10 cellular contexts compared by ENCODE assay signal in genomic region chr17:40614431-40615294, GRCh38. TPM values are rescaled to one million over a fixed set of nuclear protein-coding genes. Genes with fewer than 3 reads are reported as not detected.
DNase-seq lines count a peak whose midpoint lies in the region; ATAC-seq, FAIRE-seq and TF ChIP-seq lines count a peak whose summit lies in the region.
"Had no signal": no experiment of that assay in that cellular context is flagged by ENCODE, and none has a peak within 500 bp of the region (broad histone marks: within the 10 kb centered on the region; RNA-seq: fewer than 3 reads in every experiment).

No MANE protein-coding gene starts in this region.

- POLR2A ChIA-PET in GM12878 (lab: Charles Lee): interaction anchor here (0.7 to 7.9 kb wide), 23 partner anchors 10 to 305 kb away, joined by 3 to 117 read pairs (median 11); partner anchors contain the start of genes CCR7 and RARA

- no peaks in the 10 kb centered on the region; the same call in 1 of the 2 replicates for H3F3A ChIP-seq in DOHH2 (ENCODE audit: control insufficient read depth, insufficient read depth)

- H3K27me3 ChIP-seq in DOHH2 (ENCODE audit: control insufficient read depth, low read length) (peaks cover 14% of the 10 kb centered on the region), GM12878 (replicated peaks in 1 of 2; ENCODE audit: control insufficient read depth in 2 of 2, insufficient read depth in 2 of 2, low read length in 1 of 2) (no peaks in the 10 kb centered on the region), left lung (no peaks in the 10 kb centered on the region)

- H3K9me2 ChIP-seq in DOHH2 (replicated peaks; ENCODE audit: control insufficient read depth, low read length): no peaks in the 10 kb centered on the region

- TF ChIP-seq EP300 in GM12878 (IDR thresholded peaks at IDR 0.05; ENCODE audit: borderline replicate concordance in 1 of 2, control insufficient read depth in 1 of 2, low read depth in 2 of 2, low read length in 2 of 2): no peak

- H3K27ac ChIP-seq in DOHH2 (ENCODE audit: low read depth, low read length) (peak overlapping the region; percentile 33; the same call in 1 of the 2 replicates), GM12878 (ENCODE audit: control insufficient read depth, insufficient read depth) (peak overlapping the region; percentile 29), left lung (no peak overlapping the region)

- H3K9ac ChIP-seq in GM12878 (ENCODE audit: control insufficient read depth, insufficient read depth, low read length): no peak overlapping the region; the same call in 1 of the 2 replicates

- H3K4me3 ChIP-seq in DOHH2 (ENCODE audit: low read length) (peak overlapping the region; percentile 11; the same call in 1 of the 2 replicates), GM12878 (0 out of 2 replicates have a peak overlapping the region, but pooled peaks have one; percentile 7), left lung (no peak overlapping the region)
- H3K4me3 ChIP-seq: HAP-1 had no signal

- intact Hi-C loops in GM12878 (cut with micrococcal nuclease; ENCODE audit: unreplicated experiment) (loop anchor here (1.0 to 5.0 kb wide), 7 partner anchors 11 to 1053 kb away; no protein-coding TSS in a partner anchor), left lung (cut with DNase I) (loop anchor here in 1 of 2 donors (5.0 kb wide), 1 partner anchor 178 kb away; no protein-coding TSS in a partner anchor)

- H3K4me2 ChIP-seq in DOHH2 (ENCODE audit: low read length): peak overlapping the region; percentile 51
- peak overlapping the region; percentile 11 for H3K4me2 ChIP-seq in GM12878 (ENCODE audit: control insufficient read depth, insufficient read depth)

- no peak overlapping the region for H2AFZ ChIP-seq in GM12878 (ENCODE audit: control insufficient read depth, low read depth, low read length)

- FAIRE-seq in GM19239 (lab: Jason Lieb, UNC) (peak; percentile 94), GM12878 (lab: Jason Lieb, UNC) (peak; percentile 93)
- FAIRE-seq: RCC 7860 had no signal

- WGBS in GM12878 (ENCODE audit: insufficient coverage, insufficient replicate concordance, low lambda C conversion rate, missing lambda C conversion rate): 44% methylated on average over 17 of the region's 18 CpGs

- no peaks in the 10 kb centered on the region for H4K20me1 ChIP-seq in DOHH2 (ENCODE audit: control insufficient read depth, insufficient read depth, low read depth, low read length)
- no peaks in the 10 kb centered on the region for H4K20me1 ChIP-seq in GM12878 (ENCODE audit: control insufficient read depth, insufficient read depth)

- ATAC-seq in HG03060 (IDR thresholded peaks at IDR 0.05; ENCODE audit: low read depth, unreplicated experiment): peak; percentile 31
- peak; percentile 67 for ATAC-seq in GM12878
- no peak for ATAC-seq in left lung

- no peak for TF ChIP-seq CTCF in DOHH2 (IDR thresholded peaks at IDR 0.05; ENCODE audit: low read depth, low read length, poor library complexity, severe bottlenecking)
- TF ChIP-seq CTCF in GM12878 (IDR thresholded peaks at IDR 0.05 in 2 of 3, conservative IDR thresholded peaks at IDR 0.05 in 1 of 3; ENCODE audit: control insufficient read depth in 2 of 3, extremely low read depth in 1 of 3, insufficient read depth in 1 of 3, low read depth in 3 of 3, low read length in 3 of 3): no peak
- no peak for TF ChIP-seq CTCF in left lung (IDR thresholded peaks at IDR 0.05)

- BruUV-seq in GM12878 (replicated peaks; lab: Mats Ljungman, UMichigan): TSS peak; percentile 94

- DNase-seq in GM19239 (ENCODE audit: insufficient read length, low spot score) (no peak), GM12878 (ENCODE audit: low read depth, low spot score) (no peak), cerebellar cortex (ENCODE audit: low spot score) (no peak), left lung (no peak)
- DNase-seq in stimulated activated CD4-positive, alpha-beta T cell treated with anti-CD3 and anti-CD28 coated beads, Interleukin-4, amount 100 ng/mL, for 1 hour: no peak
- no peak for DNase-seq in stimulated activated CD4-positive, alpha-beta T cell treated with anti-CD3 and anti-CD28 coated beads, Interleukin-4, amount 100 ng/mL, for 24 hours

- TF ChIP-seq POLR2A in GM12878 (IDR thresholded peaks at IDR 0.05; ENCODE audit: low read depth, low read length): 0 out of 2 replicates have a peak, but pooled peaks have one; percentile 31

- in situ Hi-C loops in GM12878 (cut with MboI): loop anchor here (5.0 to 10.0 kb wide), 2 partner anchors 188 to 1050 kb away; no protein-coding TSS in a partner anchor

- TF ChIP-seq RAD21 in GM12878 (IDR thresholded peaks at IDR 0.05; ENCODE audit: insufficient read depth, low read depth, low read length): no peak

- H3K79me2 ChIP-seq in DOHH2 (ENCODE audit: control insufficient read depth, low read length): no peaks in the 10 kb centered on the region
- no peaks in the 10 kb centered on the region for H3K79me2 ChIP-seq in GM12878 (ENCODE audit: control insufficient read depth, insufficient read depth, low read length)

- H3K9me3 ChIP-seq in DOHH2 (ENCODE audit: control insufficient read depth, insufficient read depth, low read length) (no peaks in the 10 kb centered on the region), GM12878 (replicated peaks; ENCODE audit: control insufficient read depth, insufficient read depth, low read length) (no peaks in the 10 kb centered on the region), left lung (no peaks in the 10 kb centered on the region)
- H3K9me3 ChIP-seq: HAP-1 had no signal

- CTCF ChIA-PET in GM12878 (lab: Yijun Ruan, JAX): interaction anchor here (0.6 to 11.9 kb wide), 53 partner anchors 10 to 1401 kb away, joined by 3 to 193 read pairs (median 7); partner anchors contain the start of genes IGFBP4 and TOP2A

- H3K36me3 ChIP-seq in DOHH2 (ENCODE audit: control insufficient read depth, low read length): no peaks in the 10 kb centered on the region
- H3K36me3 ChIP-seq in GM12878 (ENCODE audit: control insufficient read depth in 2 of 2, insufficient read depth in 2 of 2, low read length in 1 of 2): no peaks in the 10 kb centered on the region
- H3K36me3 ChIP-seq in left lung: no peaks in the 10 kb centered on the region
- H3K36me3 ChIP-seq: HAP-1 had no signal

- SMC1A ChIA-PET in GM12878 (lab: Charles Lee; ENCODE audit: uncharacterized antibody, unreplicated experiment): interaction anchor here (0.7 to 8.9 kb wide), 32 partner anchors 10 to 1053 kb away, joined by 3 to 175 read pairs (median 5); partner anchors contain the start of genes CCR7 and IGFBP4

- RAD21 ChIA-PET in GM12878 (lab: Charles Lee; ENCODE audit: unreplicated experiment): interaction anchor here (0.8 to 7.9 kb wide), 46 partner anchors 10 to 1053 kb away, joined by 3 to 229 read pairs (median 8); partner anchors contain the start of genes CCR7, RARA and TOP2A

- peaks cover 23% of the 10 kb centered on the region for H3K4me1 ChIP-seq in DOHH2 (ENCODE audit: control insufficient read depth, low read length)
- peaks cover 30% of the 10 kb centered on the region for H3K4me1 ChIP-seq in GM12878 (ENCODE audit: control insufficient read depth, insufficient read depth, low read length)
- H3K4me1 ChIP-seq in left lung: peaks cover 0 to 19% of the 10 kb centered on the region in 2 donors
- H3K4me1 ChIP-seq: HAP-1 had no signal

RNA-seq across cellular contexts. Expression of gene SMARCE1, which starts 33.0 kb away (rescaled TPM):
- total RNA-seq in GM12878 (2013; cell fraction: nucleolus; rRNA removed): 209 and 233 TPM in 2 replicates
- total RNA-seq in GM12878 (2014; rRNA removed) (91.5 and 109 TPM in 2 replicates), GM12878 (2014; rRNA removed; fragmentation: Illumina TruSeq; extraction: Trizol) (137 and 141 TPM in 2 replicates), GM12878 (2021) (114 and 123 TPM in 2 replicates), left lung (10 to 100 TPM; 83.9 to 87.6 TPM)
- polyA plus RNA-seq in GM12878 (2011; ENCODE audit: low read depth): 58.9 TPM
- polyA plus RNA-seq in GM12878 (2011; rRNA removed) (87.9 and 109 TPM in 2 replicates), GM12878 (2014; fragmentation: Illumina TruSeq; extraction: Trizol) (171 and 201 TPM in 2 replicates), GM12878 (2014; fragmentation: Nextera tagmentation; extraction: Ambion mirVana) (100 to 1,000 TPM; 124 to 145 TPM), GM12878 (2014; rRNA removed) (92.9 and 95.7 TPM in 2 replicates), GM12878 (2016; fragmentation: Nextera tagmentation; extraction: Ambion mirVana) (100 to 1,000 TPM; 184 to 191 TPM)
- 35.1 and 38.7 TPM in 2 replicates for polyA plus RNA-seq in GM12878 (2011; cell fraction: cytosol; rRNA removed)
- polyA plus RNA-seq in GM12878 (2011; cell fraction: nucleus; rRNA removed): 55.5 and 60.3 TPM in 2 replicates
- 72.6 and 83.4 TPM in 2 replicates for polyA plus RNA-seq in GM12878 (2012)
- polyA minus RNA-seq in GM12878 (2011; rRNA and poly(A)+ RNA removed): 44.1 and 64.2 TPM in 2 replicates
- polyA minus RNA-seq in GM12878 (2011; cell fraction: cytosol; rRNA and poly(A)+ RNA removed): 21.4 and 21.6 TPM in 2 replicates
- 84.5 and 113 TPM in 2 replicates for polyA minus RNA-seq in GM12878 (2011; cell fraction: nucleus; rRNA and poly(A)+ RNA removed)

RNA-seq across cellular contexts. Expression of gene CCR7, which starts 49.4 kb away (rescaled TPM):
- total RNA-seq in GM12878 (2013; cell fraction: nucleolus; rRNA removed): 1,072 and 1,160 TPM in 2 replicates
- total RNA-seq in GM12878 (2014; rRNA removed) (235 and 242 TPM in 2 replicates), GM12878 (2014; rRNA removed; fragmentation: Illumina TruSeq; extraction: Trizol) (131 and 136 TPM in 2 replicates), GM12878 (2021) (192 and 209 TPM in 2 replicates), left lung (1 to 10 TPM in 1 of 2 donors, under 1 TPM in 1; 0.35 to 1.6 TPM)
- 96.4 TPM for polyA plus RNA-seq in GM12878 (2011; ENCODE audit: low read depth)
- polyA plus RNA-seq in GM12878 (2011; rRNA removed) (696 and 1,171 TPM in 2 replicates), GM12878 (2014; fragmentation: Illumina TruSeq; extraction: Trizol) (171 and 245 TPM in 2 replicates), GM12878 (2014; fragmentation: Nextera tagmentation; extraction: Ambion mirVana) (100 to 1,000 TPM; 235 to 294 TPM), GM12878 (2014; rRNA removed) (258 and 274 TPM in 2 replicates), GM12878 (2016; fragmentation: Nextera tagmentation; extraction: Ambion mirVana) (100 to 1,000 TPM; 571 to 606 TPM)
- polyA plus RNA-seq in GM12878 (2011; cell fraction: cytosol; rRNA removed): 1,486 and 1,699 TPM in 2 replicates
- 1,140 and 1,750 TPM in 2 replicates for polyA plus RNA-seq in GM12878 (2011; cell fraction: nucleus; rRNA removed)
- polyA plus RNA-seq in GM12878 (2012): 149 and 215 TPM in 2 replicates
- polyA minus RNA-seq in GM12878 (2011; rRNA and poly(A)+ RNA removed): 2,298 and 2,348 TPM in 2 replicates
- 332 and 352 TPM in 2 replicates for polyA minus RNA-seq in GM12878 (2011; cell fraction: cytosol; rRNA and poly(A)+ RNA removed)
- polyA minus RNA-seq in GM12878 (2011; cell fraction: nucleus; rRNA and poly(A)+ RNA removed): 378 and 542 TPM in 2 replicates

RNA-seq across cellular contexts. Expression of gene KRT222, which starts 50.3 kb away (rescaled TPM):
- 0.39 TPM in 1 of 2 replicates, not detected in the other for total RNA-seq in GM12878 (2013; cell fraction: nucleolus; rRNA removed)
- total RNA-seq in GM12878 (2014; rRNA removed) (0.51 and 0.60 TPM in 2 replicates), GM12878 (2014; rRNA removed; fragmentation: Illumina TruSeq; extraction: Trizol) (0.37 and 0.54 TPM in 2 replicates), GM12878 (2021) (0.08 and 0.21 TPM in 2 replicates), left lung (under 1 TPM in 1 of 2 donors, not detected in 1; 0.55 TPM)
- polyA plus RNA-seq in GM12878 (2011; ENCODE audit: low read depth): not detected
- polyA plus RNA-seq in GM12878 (2011; rRNA removed) (6.4 and 10.6 TPM in 2 replicates), GM12878 (2014; fragmentation: Illumina TruSeq; extraction: Trizol) (0.44 and 1.1 TPM in 2 replicates), GM12878 (2014; fragmentation: Nextera tagmentation; extraction: Ambion mirVana) (under 1 TPM; 0.74 to 0.95 TPM), GM12878 (2014; rRNA removed) (0.20 and 0.32 TPM in 2 replicates), GM12878 (2016; fragmentation: Nextera tagmentation; extraction: Ambion mirVana) (under 1 TPM in 1 of 2 experiments, not detected in 1; 0.31 TPM)
- polyA plus RNA-seq in GM12878 (2011; cell fraction: cytosol; rRNA removed): 1.6 and 2.3 TPM in 2 replicates
- polyA plus RNA-seq in GM12878 (2011; cell fraction: nucleus; rRNA removed): 1.9 and 2.4 TPM in 2 replicates
- polyA plus RNA-seq in GM12878 (2012): not detected in 2 replicates
- 0.93 and 0.95 TPM in 2 replicates for polyA minus RNA-seq in GM12878 (2011; rRNA and poly(A)+ RNA removed)
- 0.94 and 1.1 TPM in 2 replicates for polyA minus RNA-seq in GM12878 (2011; cell fraction: cytosol; rRNA and poly(A)+ RNA removed)
- polyA minus RNA-seq in GM12878 (2011; cell fraction: nucleus; rRNA and poly(A)+ RNA removed): 2.3 and 2.9 TPM in 2 replicates

Comparison
In these comparisons a context has a peak if more than half of its experiments do, and no peak if none do; other contexts are left out.
1. H3K27ac ChIP-seq: peak in DOHH2 (single experiment) and GM12878 (single experiment); none in left lung (0 of 2).
2. H3K4me3 ChIP-seq: peak in DOHH2 (single experiment) and GM12878 (single experiment); none in left lung (0 of 2).
3. RNA of gene CCR7, which starts 49.4 kb away (total RNA-seq): 131 to 1,160 TPM in GM12878; 0.35 to 1.6 TPM in left lung; every median in the first group is over 10 times any median in the second.